In genomic region chr11:94732617-94733292, GRCh38 we compare ENCODE assay signal across 10 cellular contexts. TPM values are rescaled to one million over a fixed set of nuclear protein-coding genes. Genes with fewer than 3 reads are reported as not detected.
DNase-seq lines count a peak whose midpoint lies in the region; TF ChIP-seq lines count a peak whose summit lies in the region.
"Had no signal": no experiment of that assay in that cellular context is flagged by ENCODE, and none has a peak within 500 bp of the region (broad histone marks: within the 10 kb centered on the region; RNA-seq: fewer than 3 reads in every experiment).

No MANE protein-coding gene starts in this region.

- H3K14ac ChIP-seq in trophoblast cell (ENCODE audit: low read length), result no peak overlapping the region

- WGBS in trophoblast cell (ENCODE audit: extremely low coverage, insufficient coverage, insufficient read length), result no CpG with 5 or more reads among the region's 7 CpGs

- peak overlapping the region; percentile 39 for H4K91ac ChIP-seq in trophoblast cell (ENCODE audit: low read depth, low read length)

- TF ChIP-seq CTCF in fibroblast of mammary gland (conservative IDR thresholded peaks at IDR 0.05; ENCODE audit: control insufficient read depth, insufficient read depth, low read depth, low read length), result no peak

- no peaks in the 10 kb centered on the region for H3K27me3 ChIP-seq in SJCRH30
- H3K27me3 ChIP-seq in trophoblast cell (ENCODE audit: insufficient read depth, low read length), result no peaks in the 10 kb centered on the region

- H4K8ac ChIP-seq in trophoblast cell (ENCODE audit: low read depth, low read length), result no peak overlapping the region

- no peak overlapping the region for H2BK12ac ChIP-seq in trophoblast cell (ENCODE audit: low read length)

- no peak overlapping the region for H3K4ac ChIP-seq in trophoblast cell (ENCODE audit: low read depth, low read length)

- H3K27ac ChIP-seq in SJCRH30, result peak overlapping the region; percentile 86
- H3K27ac ChIP-seq in trophoblast cell (ENCODE audit: low read depth, low read length), result peak overlapping the region; percentile 23
- H3K27ac ChIP-seq: neutrophil had no signal

- H3K18ac ChIP-seq in trophoblast cell (ENCODE audit: low read length), result no peak overlapping the region

- H2AFZ ChIP-seq in trophoblast cell (ENCODE audit: insufficient read depth, low read length, poor library complexity), result no peak overlapping the region

- H3K4me1 ChIP-seq in SJCRH30 (peaks cover 34% of the 10 kb centered on the region), trophoblast cell (ENCODE audit: control insufficient read depth in 1 of 2, insufficient read depth in 2 of 2, low read length in 2 of 2) (peaks cover 12 to 23% of the 10 kb centered on the region in 2 experiments)

- H2BK120ac ChIP-seq in trophoblast cell (ENCODE audit: insufficient read depth, low read length, poor library complexity), result no peak overlapping the region

- H3K23ac ChIP-seq in trophoblast cell (ENCODE audit: low read length), result no peak overlapping the region

- H3K36me3 ChIP-seq in SJCRH30, result no peaks in the 10 kb centered on the region
- H3K36me3 ChIP-seq in trophoblast cell (ENCODE audit: control insufficient read depth in 1 of 2, insufficient read depth in 2 of 2, low read length in 2 of 2), result no peaks in the 10 kb centered on the region
- H3K36me3 ChIP-seq: neutrophil had no signal

- H3K4me2 ChIP-seq in trophoblast cell (ENCODE audit: low read length), result no peak overlapping the region

- H3K79me1 ChIP-seq in trophoblast cell (ENCODE audit: low read length), result peaks cover 4% of the 10 kb centered on the region

- no peak overlapping the region for H2BK5ac ChIP-seq in trophoblast cell (ENCODE audit: low read depth, low read length, poor library complexity)

- H3K9ac ChIP-seq in trophoblast cell (ENCODE audit: low read length), result no peak overlapping the region

- DNase-seq in EL (peak; percentile 84), SJCRH30 (peak; percentile 51 to 71), fibroblast of mammary gland (ENCODE audit: low read depth) (peak; percentile 55), trophoblast cell (no peak), cortex of kidney (lab: John Stamatoyannopoulos, UW) (no peak), pons (ENCODE audit: low spot score) (no peak), anterior cingulate cortex (lab: John Stamatoyannopoulos, UW) (no peak)
- no peak for DNase-seq in stimulated activated CD4-positive, alpha-beta T cell treated with anti-CD3 and anti-CD28 coated beads, Interleukin-15, amount 100 ng/mL, for 24 hours
- DNase-seq: stimulated activated naive CD8-positive, alpha-beta T cell treated with anti-CD3 and anti-CD28 coated beads, Interleukin-15, Interleukin-2, amounts not matched to agents 100 U/mL and 50 U/mL, for 24 hours had no signal

- peak overlapping the region; percentile 32 for H3K4me3 ChIP-seq in SJCRH30
- no peak overlapping the region for H3K4me3 ChIP-seq in fibroblast of mammary gland (ENCODE audit: control insufficient read depth, low read depth, low read length)
- H3K4me3 ChIP-seq in trophoblast cell (ENCODE audit: low read depth, low read length), result no peak overlapping the region

- H4K12ac ChIP-seq in trophoblast cell (ENCODE audit: low read depth, low read length), result no peak overlapping the region

- no peaks in the 10 kb centered on the region for H3K79me2 ChIP-seq in trophoblast cell (ENCODE audit: control insufficient read depth, insufficient read depth, low read length, poor library complexity)

- H3K9me3 ChIP-seq in SJCRH30 (replicated peaks) (no peaks in the 10 kb centered on the region), trophoblast cell (ENCODE audit: insufficient read depth, low read depth, low read length) (no peaks in the 10 kb centered on the region)
- H3K9me3 ChIP-seq: neutrophil had no signal

- H2AK5ac ChIP-seq in trophoblast cell (ENCODE audit: low read length), result no peak overlapping the region

RNA-seq across cellular contexts. Expression of gene AMOTL1, which starts 35.4 kb away (rescaled TPM):
- total RNA-seq in SJCRH30 (2014; rRNA removed; shearing (Covaris generic)), result 52.5 and 57.4 TPM in 2 replicates
- polyA plus RNA-seq in trophoblast cell (2013), result 31.6 and 32.9 TPM in 2 replicates

Comparison
In these comparisons a context has a peak if more than half of its experiments do, and no peak if none do; other contexts are left out.
1. DNase-seq: peak in EL (single experiment), SJCRH30 (2 of 2) and fibroblast of mammary gland (single experiment); none in trophoblast cell (0 of 2), stimulated activated CD4-positive, alpha-beta T cell treated with anti-CD3 and anti-CD28 coated beads, Interleukin-15, amount 100 ng/mL, for 24 hours (single experiment), cortex of kidney (single experiment), pons (single experiment) and anterior cingulate cortex (0 of 58).